Comparison of ENCODE assay signal across 1 cellular context in the genomic region with DNA sequence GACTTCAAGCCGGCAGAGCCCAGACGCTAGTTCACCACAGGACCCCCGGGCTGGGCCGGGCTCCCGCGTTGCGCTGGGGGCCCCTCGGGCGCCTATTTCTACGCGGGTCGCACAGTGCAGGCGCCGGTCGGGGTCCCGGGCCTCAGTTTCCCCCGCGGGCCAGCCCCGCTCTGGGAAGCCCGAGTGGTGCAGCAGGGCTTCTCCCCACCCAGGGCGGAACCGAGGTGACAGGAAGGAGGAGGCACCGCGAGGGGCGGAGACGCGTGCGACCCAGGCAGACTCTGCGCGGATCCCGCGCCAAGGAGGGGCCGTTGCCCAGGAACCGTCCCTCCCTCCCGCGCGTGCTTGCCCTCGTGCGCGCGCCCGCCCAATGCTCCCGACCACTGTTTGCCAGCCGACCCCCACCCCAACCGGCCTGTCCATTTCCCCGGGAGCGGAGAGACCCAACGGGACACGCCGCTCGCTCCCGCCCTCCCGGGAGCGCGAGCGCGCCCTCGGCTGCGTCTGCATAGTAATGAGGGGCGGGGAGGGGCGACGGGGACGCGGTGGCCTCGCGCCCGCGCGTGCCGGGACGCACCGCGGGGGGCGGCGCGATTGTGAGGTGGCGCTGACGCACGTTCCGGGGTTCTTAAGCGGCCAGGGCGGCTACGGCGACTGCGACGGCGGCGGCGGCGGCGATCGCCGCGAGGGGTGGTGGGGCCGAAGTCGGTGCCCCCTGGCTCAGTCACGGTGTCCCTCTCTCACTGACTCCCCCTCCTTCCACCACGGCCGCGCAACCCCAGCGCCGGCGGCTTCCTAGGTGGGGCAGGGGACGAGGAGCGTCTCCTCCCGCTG.
TF ChIP-seq lines count a peak whose summit lies in the region.

A gene (plus strand): TSS at position 657 of the 834 bp plus-strand sequence. CDS start 193 bp downstream, outside the sequence.

TF ChIP-seq in A549, 52 proteins besides CTCF, POLR2A, EP300 and RAD21 (continued from another document):
- TF ChIP-seq, protein P1, sequence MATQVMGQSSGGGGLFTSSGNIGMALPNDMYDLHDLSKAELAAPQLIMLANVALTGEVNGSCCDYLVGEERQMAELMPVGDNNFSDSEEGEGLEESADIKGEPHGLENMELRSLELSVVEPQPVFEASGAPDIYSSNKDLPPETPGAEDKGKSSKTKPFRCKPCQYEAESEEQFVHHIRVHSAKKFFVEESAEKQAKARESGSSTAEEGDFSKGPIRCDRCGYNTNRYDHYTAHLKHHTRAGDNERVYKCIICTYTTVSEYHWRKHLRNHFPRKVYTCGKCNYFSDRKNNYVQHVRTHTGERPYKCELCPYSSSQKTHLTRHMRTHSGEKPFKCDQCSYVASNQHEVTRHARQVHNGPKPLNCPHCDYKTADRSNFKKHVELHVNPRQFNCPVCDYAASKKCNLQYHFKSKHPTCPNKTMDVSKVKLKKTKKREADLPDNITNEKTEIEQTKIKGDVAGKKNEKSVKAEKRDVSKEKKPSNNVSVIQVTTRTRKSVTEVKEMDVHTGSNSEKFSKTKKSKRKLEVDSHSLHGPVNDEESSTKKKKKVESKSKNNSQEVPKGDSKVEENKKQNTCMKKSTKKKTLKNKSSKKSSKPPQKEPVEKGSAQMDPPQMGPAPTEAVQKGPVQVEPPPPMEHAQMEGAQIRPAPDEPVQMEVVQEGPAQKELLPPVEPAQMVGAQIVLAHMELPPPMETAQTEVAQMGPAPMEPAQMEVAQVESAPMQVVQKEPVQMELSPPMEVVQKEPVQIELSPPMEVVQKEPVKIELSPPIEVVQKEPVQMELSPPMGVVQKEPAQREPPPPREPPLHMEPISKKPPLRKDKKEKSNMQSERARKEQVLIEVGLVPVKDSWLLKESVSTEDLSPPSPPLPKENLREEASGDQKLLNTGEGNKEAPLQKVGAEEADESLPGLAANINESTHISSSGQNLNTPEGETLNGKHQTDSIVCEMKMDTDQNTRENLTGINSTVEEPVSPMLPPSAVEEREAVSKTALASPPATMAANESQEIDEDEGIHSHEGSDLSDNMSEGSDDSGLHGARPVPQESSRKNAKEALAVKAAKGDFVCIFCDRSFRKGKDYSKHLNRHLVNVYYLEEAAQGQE (IDR thresholded peaks at IDR 0.05) = no peak; the same call in 1 of the 2 replicates
